In the genomic region with DNA sequence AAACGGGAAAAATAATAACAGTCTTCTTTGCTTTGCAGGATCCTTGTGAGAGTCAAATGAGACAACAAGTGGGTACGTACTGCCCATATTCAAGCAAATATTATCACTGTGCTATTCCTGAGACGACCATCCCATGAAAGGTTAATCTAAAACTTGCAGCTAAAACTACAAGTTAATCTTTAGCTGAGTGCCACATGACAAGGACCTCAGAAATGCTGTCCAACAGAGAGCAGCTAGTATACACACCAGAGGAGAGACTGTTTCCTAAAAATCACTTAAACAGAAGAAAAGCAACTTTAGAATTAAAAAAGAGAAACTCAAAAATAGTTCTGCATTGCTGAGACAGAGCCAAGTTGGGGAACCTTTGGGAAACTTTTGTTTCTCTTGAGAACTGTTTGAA, we compare ENCODE assay signal across 15 cellular contexts.
DNase-seq lines count a peak whose midpoint lies in the region; ATAC-seq, FAIRE-seq and TF ChIP-seq lines count a peak whose summit lies in the region.
"Had no signal": no experiment of that assay in that cellular context is flagged by ENCODE, and none has a peak within 500 bp of the region (broad histone marks: within the 10 kb centered on the region; RNA-seq: fewer than 3 reads in every experiment).

No MANE protein-coding gene starts in this region.

- H3K9me3 Mint-ChIP-seq in GM23338 (no peaks in the 10 kb centered on the region), T-cell (no peaks in the 10 kb centered on the region)
- H3K9me3 Mint-ChIP-seq: stimulated activated memory B cell treated with anti-CD40 and anti-IgM and Interleukin-4, amounts not matched to agents 10 μg/mL and 1 μg/mL and 100 μg/mL, for 72 hours had no signal

- H3K36me3 Mint-ChIP-seq in GM23338 (ENCODE audit: low read depth) (no peaks in the 10 kb centered on the region), T-cell (no peaks in the 10 kb centered on the region)
- H3K36me3 Mint-ChIP-seq: stimulated activated memory B cell treated with anti-CD40 and anti-IgM and Interleukin-4, amounts not matched to agents 10 μg/mL and 1 μg/mL and 100 μg/mL, for 72 hours had no signal

- ATAC-seq in GM18870 (IDR thresholded peaks at IDR 0.05; ENCODE audit: unreplicated experiment) (peak; percentile 85), GM23338 (no peak), T-cell (replicated peaks in 1 of 4) (no peak), HG03039 (IDR thresholded peaks at IDR 0.05; ENCODE audit: unreplicated experiment) (no peak), GM19455 (IDR thresholded peaks at IDR 0.05; ENCODE audit: unreplicated experiment) (no peak)
- no peak for ATAC-seq in activated CD4-positive, CD25-positive, alpha-beta regulatory T cell treated with anti-CD3 and anti-CD28 coated beads, Interleukin-2, amount 50 U/mL, for 24 hours
- ATAC-seq: stimulated activated memory B cell treated with anti-CD40 and anti-IgM and Interleukin-4, amounts not matched to agents 10 μg/mL and 1 μg/mL and 100 μg/mL, for 72 hours had no signal

- no peak for TF ChIP-seq CTCF in GM23338 (conservative IDR thresholded peaks at IDR 0.05; ENCODE audit: low read depth in 2 of 2)

- H3K27me3 ChIP-seq in GM23338 (ENCODE audit: insufficient read depth) = no peaks in the 10 kb centered on the region

- H2AFZ ChIP-seq in GM23338 = peak overlapping the region; percentile 25; the same call in 1 of the 2 replicates

- H3K27me3 Mint-ChIP-seq in GM23338 (ENCODE audit: insufficient read depth, low read depth, poor library complexity) (no peaks in the 10 kb centered on the region), T-cell (peaks cover 3 to 5% of the 10 kb centered on the region in 2 donors)
- H3K27me3 Mint-ChIP-seq: stimulated activated memory B cell treated with anti-CD40 and anti-IgM and Interleukin-4, amounts not matched to agents 10 μg/mL and 1 μg/mL and 100 μg/mL, for 72 hours had no signal

- no peaks in the 10 kb centered on the region for H3K9me2 ChIP-seq in GM23338 (ENCODE audit: insufficient read depth)

- no peak overlapping the region for H3K27ac ChIP-seq in GM23338 (ENCODE audit: low read depth)

- FAIRE-seq in RCC 7860 (lab: Jason Lieb, UNC) = peak; percentile 90

- no peak overlapping the region for H3K4me2 ChIP-seq in GM23338

- no peaks in the 10 kb centered on the region for H3K4me1 Mint-ChIP-seq in GM23338
- no peaks in the 10 kb centered on the region for H3K4me1 Mint-ChIP-seq in T-cell
- H3K4me1 Mint-ChIP-seq: stimulated activated memory B cell treated with anti-CD40 and anti-IgM and Interleukin-4, amounts not matched to agents 10 μg/mL and 1 μg/mL and 100 μg/mL, for 72 hours had no signal

- H3K4me3 Mint-ChIP-seq in GM23338 = no peak overlapping the region
- no peak overlapping the region for H3K4me3 Mint-ChIP-seq in T-cell
- H3K4me3 Mint-ChIP-seq: stimulated activated memory B cell treated with anti-CD40 and anti-IgM and Interleukin-4, amounts not matched to agents 10 μg/mL and 1 μg/mL and 100 μg/mL, for 72 hours had no signal

- no peaks in the 10 kb centered on the region for H3F3A ChIP-seq in GM23338 (replicated peaks; ENCODE audit: low read depth)

- no peaks in the 10 kb centered on the region for H3K4me1 ChIP-seq in GM23338 (ENCODE audit: insufficient read depth)

- H3K79me2 ChIP-seq in GM23338 (replicated peaks; ENCODE audit: insufficient read depth) = no peaks in the 10 kb centered on the region

- no peaks in the 10 kb centered on the region for H4K20me1 ChIP-seq in GM23338 (replicated peaks; ENCODE audit: insufficient read depth)

- no peak overlapping the region for H3K27ac Mint-ChIP-seq in GM23338
- H3K27ac Mint-ChIP-seq in T-cell = no peak overlapping the region
- H3K27ac Mint-ChIP-seq: stimulated activated memory B cell treated with anti-CD40 and anti-IgM and Interleukin-4, amounts not matched to agents 10 μg/mL and 1 μg/mL and 100 μg/mL, for 72 hours had no signal

- DNase-seq in GM23338 (ENCODE audit: low spot score) (no peak), RCC 7860 (ENCODE audit: low spot score) (peak; percentile 41), medulla oblongata (ENCODE audit: extremely low spot score) (peak; percentile 20), T-cell (no peak)
- DNase-seq: activated CD8-positive, alpha-beta memory T cell treated with anti-CD3 and anti-CD28 coated beads, Interleukin-2, amount 50 U/mL, for 4 hours; AML-193; foreskin melanocyte; NCI-H1105; NCI-H510A treated with DMSO at 0.1 percent for 48 hours; stimulated activated CD4-positive, alpha-beta T cell treated with anti-CD3 and anti-CD28 coated beads, Interleukin-2, amount 100 ng/mL, for 24 hours had no signal

- POLR2A ChIA-PET in T-cell (lab: Charles Lee) = no interaction called here

- H3K36me3 ChIP-seq in GM23338 (ENCODE audit: insufficient read depth) = no peaks in the 10 kb centered on the region

- H3K4me3 ChIP-seq in GM23338 = no peak overlapping the region

- CTCF ChIA-PET in T-cell (lab: Charles Lee) = no interaction called here

TF ChIP-seq in GM23338, 12 proteins besides CTCF, POLR2A, EP300 and RAD21:
- TF ChIP-seq ZNF114 (CRISPR knock-in tag; IDR thresholded peaks at IDR 0.05) = no peak
TF ChIP-seq in GM23338: peak in this region for 0.

Comparison
In these comparisons a context has a peak if more than half of its experiments do, and no peak if none do; other contexts are left out.
1. DNase-seq: peak in RCC 7860 (single experiment) and medulla oblongata (single experiment); none in GM23338 (single experiment) and T-cell (0 of 34).